ENCODE assay signal across 8 cellular contexts in the genomic region with DNA sequence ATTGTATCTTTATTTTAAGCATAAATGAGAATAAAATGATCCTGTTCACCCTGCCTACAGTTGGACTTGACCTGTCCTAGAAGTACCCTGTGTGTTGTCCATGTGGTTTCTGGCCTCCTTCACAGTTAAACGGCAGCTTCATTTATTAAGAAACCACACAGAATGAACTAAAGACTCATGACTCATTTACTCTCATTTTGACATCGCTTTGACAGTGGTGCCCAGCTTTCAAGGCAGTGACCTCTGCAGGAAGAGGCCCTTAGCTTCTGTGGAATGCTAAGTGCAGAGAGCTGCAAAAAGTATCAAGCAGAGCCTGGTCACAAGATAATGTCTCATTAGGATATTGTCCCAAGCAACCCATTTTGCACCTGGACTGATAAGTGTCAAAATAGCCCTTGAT.
A peak's percentile ranks its signal among the peaks of the same experiment; 100 is the strongest.
DNase-seq lines count a peak whose midpoint lies in the region; ATAC-seq and TF ChIP-seq lines count a peak whose summit lies in the region.

No MANE protein-coding gene starts in this region.

- peak overlapping the region; percentile 35 for H3K27ac Mint-ChIP-seq in activated B cell treated with CpG ODN at 0.5 μM for 24 hours

- H3K4me3 ChIP-seq in kidney epithelial cell (ENCODE audit: low read depth, low read length) (no peak overlapping the region), uterus (no peak overlapping the region)

- no peak for TF ChIP-seq POLR2A in GM18505 (IDR thresholded peaks at IDR 0.05; ENCODE audit: borderline replicate concordance, extremely low read depth, insufficient read depth, insufficient read length)
- TF ChIP-seq POLR2A in uterus (IDR thresholded peaks at IDR 0.05) = no peak

- H3K9me3 Mint-ChIP-seq in activated B cell treated with CpG ODN at 0.5 μM for 24 hours = no peaks in the 10 kb centered on the region

- no peaks in the 10 kb centered on the region for H3K4me1 Mint-ChIP-seq in activated B cell treated with CpG ODN at 0.5 μM for 24 hours

- CTCF ChIA-PET in activated B cell treated with CpG ODN at 0.5 μM for 24 hours (lab: Charles Lee) = no interaction called here

- DNase-seq in activated B cell treated with CpG ODN at 0.5 μM for 24 hours (no peak), kidney epithelial cell (ENCODE audit: low read depth) (peak; percentile 71), uterus (no peak), NCI-H2081 (lab: John Stamatoyannopoulos, UW) (no peak), ureter (ENCODE audit: low spot score) (no peak)
- DNase-seq in activated CD8-positive, alpha-beta memory T cell treated with anti-CD3 and anti-CD28 coated beads for 24 hours = no peak

- intact Hi-C loops in activated B cell treated with CpG ODN at 0.5 μM for 24 hours (cut with micrococcal nuclease) = no loop called here
- intact Hi-C loops in uterus (cut with DNase I; ENCODE audit: low total_unique reads) = no loop called here

- peaks cover 41% of the 10 kb centered on the region for H3K36me3 Mint-ChIP-seq in activated B cell treated with CpG ODN at 0.5 μM for 24 hours (ENCODE audit: low read depth)

- ATAC-seq in GM18505 (IDR thresholded peaks at IDR 0.05; ENCODE audit: unreplicated experiment) (peak; percentile 53), HG02981 (IDR thresholded peaks at IDR 0.05; ENCODE audit: unreplicated experiment) (peak; percentile 64), activated B cell treated with CpG ODN at 0.5 μM for 24 hours (ENCODE audit: low read depth) (no peak)

- H3K36me3 ChIP-seq in kidney epithelial cell (ENCODE audit: control insufficient read depth, insufficient read depth, low read length) (no peaks in the 10 kb centered on the region), uterus (no peaks in the 10 kb centered on the region)

- H3K4me3 Mint-ChIP-seq in activated B cell treated with CpG ODN at 0.5 μM for 24 hours = no peak overlapping the region

- no peaks in the 10 kb centered on the region for H3K27me3 Mint-ChIP-seq in activated B cell treated with CpG ODN at 0.5 μM for 24 hours

- POLR2A ChIA-PET in activated B cell treated with CpG ODN at 0.5 μM for 24 hours (lab: Charles Lee) = no interaction called here

- H3K27me3 ChIP-seq in kidney epithelial cell (ENCODE audit: control insufficient read depth, insufficient read depth, low read length) (no peaks in the 10 kb centered on the region), uterus (no peaks in the 10 kb centered on the region)

- H3K4me1 ChIP-seq in uterus = no peaks in the 10 kb centered on the region

- no peak for TF ChIP-seq CTCF in activated B cell treated with CpG ODN at 0.5 μM for 24 hours (IDR thresholded peaks at IDR 0.05)
- TF ChIP-seq CTCF in kidney epithelial cell (IDR thresholded peaks at IDR 0.05; ENCODE audit: insufficient read depth, low read length, poor library complexity, severe bottlenecking) = peak; percentile 22
- no peak for TF ChIP-seq CTCF in uterus (IDR thresholded peaks at IDR 0.05)

- peak overlapping the region in 1 of 2 donors; percentile 34 for H3K27ac ChIP-seq in uterus

- no peaks in the 10 kb centered on the region for H3K9me3 ChIP-seq in uterus
